Comparison of ENCODE assay signal across 8 cellular contexts in genomic region chr22:46052801-46053562, GRCh38.
A peak's percentile ranks its signal among the peaks of the same experiment; 100 is the strongest.
DNase-seq lines count a peak whose midpoint lies in the region; ATAC-seq and TF ChIP-seq lines count a peak whose summit lies in the region.

No MANE protein-coding gene starts in this region.

- H3K4me3 ChIP-seq in DND-41 (ENCODE audit: low read depth in 1 of 2, low read length in 2 of 2) (peak overlapping the region; percentile 68 to 84), gastrocnemius medialis (peak overlapping the region; percentile 73 to 90 (median 84))

- in situ Hi-C loops in gastrocnemius medialis (cut with MboI; ENCODE audit: low sequenced_read_pairs in 4 of 4), result no loop called here

- no peaks in the 10 kb centered on the region for H4K20me1 ChIP-seq in DND-41 (ENCODE audit: insufficient read depth, low read length)

- no peaks in the 10 kb centered on the region for H3K9me3 ChIP-seq in DND-41 (ENCODE audit: insufficient read depth, low read length, severe bottlenecking)
- no peaks in the 10 kb centered on the region for H3K9me3 ChIP-seq in gastrocnemius medialis

- H3K4me1 Mint-ChIP-seq in activated naive CD8-positive, alpha-beta T cell (ENCODE audit: low read depth), result peaks cover 48% of the 10 kb centered on the region

- H3K27me3 ChIP-seq in DND-41 (ENCODE audit: insufficient read depth, low read length, poor library complexity), result no peaks in the 10 kb centered on the region
- no peaks in the 10 kb centered on the region for H3K27me3 ChIP-seq in gastrocnemius medialis

- no peaks in the 10 kb centered on the region; the same call in 1 of the 2 replicates for H3K36me3 ChIP-seq in DND-41 (ENCODE audit: insufficient read depth, low read length)
- no peaks in the 10 kb centered on the region for H3K36me3 ChIP-seq in gastrocnemius medialis

- H3K9ac ChIP-seq in DND-41 (ENCODE audit: low read depth, low read length), result peak overlapping the region; percentile 95

- H3K4me1 ChIP-seq in DND-41 (ENCODE audit: insufficient read depth, low read length) (peaks cover 52% of the 10 kb centered on the region), gastrocnemius medialis (peaks cover 79 to 84% of the 10 kb centered on the region in 2 donors)

- H3K27ac ChIP-seq in DND-41 (ENCODE audit: low read length) (peak overlapping the region; percentile 87), gastrocnemius medialis (peak overlapping the region; percentile 98 to 99 (median 98))

- no peaks in the 10 kb centered on the region for H3K9me3 Mint-ChIP-seq in activated naive CD8-positive, alpha-beta T cell (ENCODE audit: low read depth)

- intact Hi-C loops in left cardiac atrium (cut with DNase I) (no loop called here), gastrocnemius medialis (cut with DNase I; ENCODE audit: low total_unique reads) (no loop called here)

- TF ChIP-seq CTCF in DND-41 (IDR thresholded peaks at IDR 0.05; ENCODE audit: borderline replicate concordance, extremely low read depth, low read length, poor library complexity, severe bottlenecking) (peak; percentile 48), gastrocnemius medialis (IDR thresholded peaks at IDR 0.05 in 4 of 5, conservative IDR thresholded peaks at IDR 0.05 in 1 of 5) (peak in 1 of 5 experiments; percentile 16)

- peak overlapping the region; percentile 82 for H3K4me2 ChIP-seq in DND-41 (ENCODE audit: insufficient read depth, low read length)

- TF ChIP-seq POLR2A in gastrocnemius medialis (IDR thresholded peaks at IDR 0.05), result no peak

- ATAC-seq in DND-41 (ENCODE audit: insufficient read depth, low read depth) (no peak), left cardiac atrium (peak; percentile 17 to 41), gastrocnemius medialis (peak; percentile 1 to 21), GM19397 (IDR thresholded peaks at IDR 0.05; ENCODE audit: unreplicated experiment) (no peak)

- peak overlapping the region; percentile 90 for H3K4me3 Mint-ChIP-seq in activated naive CD8-positive, alpha-beta T cell

- DNase-seq in DND-41, result peak; percentile 32
- peak; percentile 50 for DNase-seq in NCI-H1105 (lab: John Stamatoyannopoulos, UW)
- peak; percentile 58 for DNase-seq in left cardiac atrium
- DNase-seq in gastrocnemius medialis, result peak in 1 of 2 donors; percentile 52
- no peak for DNase-seq in NCI-H510A (lab: John Stamatoyannopoulos, UW)
- no peak for DNase-seq in NCI-H774 (lab: John Stamatoyannopoulos, UW)

- H3K27me3 Mint-ChIP-seq in activated naive CD8-positive, alpha-beta T cell, result no peaks in the 10 kb centered on the region

- H2AFZ ChIP-seq in DND-41 (ENCODE audit: low read depth, low read length), result peak overlapping the region; percentile 77

- H3K36me3 Mint-ChIP-seq in activated naive CD8-positive, alpha-beta T cell, result no peaks in the 10 kb centered on the region

- H3K27ac Mint-ChIP-seq in activated naive CD8-positive, alpha-beta T cell, result peak overlapping the region; percentile 97

- H3K79me2 ChIP-seq in DND-41 (ENCODE audit: insufficient read depth, low read length), result peaks cover 60% of the 10 kb centered on the region

Comparison
In these comparisons a context has a peak if more than half of its experiments do, and no peak if none do; other contexts are left out.
1. ATAC-seq: peak in left cardiac atrium (2 of 2) and gastrocnemius medialis (2 of 2); none in DND-41 (single experiment) and GM19397 (single experiment).
2. DNase-seq: peak in DND-41 (single experiment), NCI-H1105 (single experiment) and left cardiac atrium (single experiment); none in NCI-H510A (single experiment) and NCI-H774 (single experiment).